Comparison of ENCODE assay signal across 12 cellular contexts in the genomic region with DNA sequence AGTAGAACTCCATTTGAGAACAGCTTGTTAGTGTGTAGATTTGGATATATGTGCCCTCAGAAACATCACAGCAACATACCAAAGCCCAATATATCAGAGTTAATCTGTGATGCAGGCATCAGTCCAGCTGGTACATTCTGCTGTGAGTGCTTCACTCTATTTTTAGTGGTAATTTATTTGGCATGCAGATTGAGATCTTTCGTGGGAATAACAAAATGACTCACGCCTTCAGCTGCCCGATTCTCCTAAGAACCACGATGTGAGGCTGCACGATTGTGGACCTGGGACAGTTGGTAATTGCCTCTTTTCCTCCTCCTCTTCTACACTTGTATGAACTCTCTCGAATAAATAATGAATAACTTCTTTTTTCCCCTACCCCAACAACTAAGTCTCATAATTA.
A peak's percentile ranks its signal among the peaks of the same experiment; 100 is the strongest.
DNase-seq lines count a peak whose midpoint lies in the region; ATAC-seq and TF ChIP-seq lines count a peak whose summit lies in the region.
"Had no signal": no experiment of that assay in that cellular context is flagged by ENCODE, and none has a peak within 500 bp of the region (broad histone marks: within the 10 kb centered on the region; RNA-seq: fewer than 3 reads in every experiment).

No MANE protein-coding gene starts in this region.

- intact Hi-C loops in activated CD8-positive, alpha-beta T cell treated with anti-CD3 and anti-CD28 coated beads for 36 hours (cut with micrococcal nuclease), result no loop called here

- no peak for ATAC-seq in activated CD8-positive, alpha-beta T cell treated with anti-CD3 and anti-CD28 coated beads for 36 hours
- ATAC-seq: GM12878; naive thymus-derived CD4-positive, alpha-beta T cell had no signal

- TF ChIP-seq CTCF in HFF-Myc (IDR thresholded peaks at IDR 0.05; ENCODE audit: low read depth, low read length, missing control alignments), result no peak
- no peak for TF ChIP-seq CTCF in activated CD8-positive, alpha-beta T cell treated with anti-CD3 and anti-CD28 coated beads for 36 hours (IDR thresholded peaks at IDR 0.05)

- no peaks in the 10 kb centered on the region for H3K4me1 Mint-ChIP-seq in activated CD8-positive, alpha-beta T cell treated with anti-CD3 and anti-CD28 coated beads for 36 hours (ENCODE audit: low read depth)
- H3K4me1 Mint-ChIP-seq: naive thymus-derived CD4-positive, alpha-beta T cell had no signal

- H3K4me3 ChIP-seq in HFF-Myc (replicated peaks; ENCODE audit: low read depth, low read length), result no peak overlapping the region
- H3K4me3 ChIP-seq: GM12878, transverse colon had no signal

- CTCF ChIA-PET in activated CD8-positive, alpha-beta T cell treated with anti-CD3 and anti-CD28 coated beads for 36 hours (lab: Charles Lee), result no interaction called here

- no peak overlapping the region for H3K27ac Mint-ChIP-seq in activated CD8-positive, alpha-beta T cell treated with anti-CD3 and anti-CD28 coated beads for 36 hours
- H3K27ac Mint-ChIP-seq: naive thymus-derived CD4-positive, alpha-beta T cell had no signal

- DNase-seq in HFF-Myc (ENCODE audit: extremely low read depth, low read depth) (peak; percentile 2), astrocyte of the hippocampus (ENCODE audit: low read depth, low spot score) (peak; percentile 44), inferior parietal cortex (ENCODE audit: extremely low spot score) (peak; percentile 73), superior temporal gyrus (ENCODE audit: extremely low spot score) (peak; percentile 82), NCI-H69 (lab: John Stamatoyannopoulos, UW) (no peak), NCI-H526 treated with DMSO at 0.1 percent for 48 hours (lab: John Stamatoyannopoulos, UW) (no peak)
- no peak for DNase-seq in activated CD8-positive, alpha-beta T cell treated with anti-CD3 and anti-CD28 coated beads for 36 hours
- DNase-seq: H7; naive thymus-derived CD4-positive, alpha-beta T cell; NK-92 treated with Interleukin-12 subunit alpha and Interleukin-12 subunit beta, amount 100 ng/mL, for 24 hours; transverse colon had no signal

- H3K36me3 Mint-ChIP-seq in activated CD8-positive, alpha-beta T cell treated with anti-CD3 and anti-CD28 coated beads for 36 hours (ENCODE audit: low read depth), result no peaks in the 10 kb centered on the region

- peaks cover 7% of the 10 kb centered on the region for H3K9me3 Mint-ChIP-seq in activated CD8-positive, alpha-beta T cell treated with anti-CD3 and anti-CD28 coated beads for 36 hours

- H3K4me3 Mint-ChIP-seq in activated CD8-positive, alpha-beta T cell treated with anti-CD3 and anti-CD28 coated beads for 36 hours, result no peak overlapping the region
- H3K4me3 Mint-ChIP-seq: naive thymus-derived CD4-positive, alpha-beta T cell had no signal

- POLR2A ChIA-PET in activated CD8-positive, alpha-beta T cell treated with anti-CD3 and anti-CD28 coated beads for 36 hours (lab: Charles Lee), result no interaction called here

- no peaks in the 10 kb centered on the region for H3K27me3 Mint-ChIP-seq in activated CD8-positive, alpha-beta T cell treated with anti-CD3 and anti-CD28 coated beads for 36 hours

Comparison
In these comparisons a context has a peak if more than half of its experiments do, and no peak if none do; other contexts are left out.
1. DNase-seq: peak in HFF-Myc (single experiment), astrocyte of the hippocampus (single experiment), inferior parietal cortex (single experiment) and superior temporal gyrus (single experiment); none in NCI-H69 (single experiment), NCI-H526 treated with DMSO at 0.1 percent for 48 hours (single experiment) and activated CD8-positive, alpha-beta T cell treated with anti-CD3 and anti-CD28 coated beads for 36 hours (single experiment).